Comparison of ENCODE assay signal across 17 cellular contexts in the genomic region with DNA sequence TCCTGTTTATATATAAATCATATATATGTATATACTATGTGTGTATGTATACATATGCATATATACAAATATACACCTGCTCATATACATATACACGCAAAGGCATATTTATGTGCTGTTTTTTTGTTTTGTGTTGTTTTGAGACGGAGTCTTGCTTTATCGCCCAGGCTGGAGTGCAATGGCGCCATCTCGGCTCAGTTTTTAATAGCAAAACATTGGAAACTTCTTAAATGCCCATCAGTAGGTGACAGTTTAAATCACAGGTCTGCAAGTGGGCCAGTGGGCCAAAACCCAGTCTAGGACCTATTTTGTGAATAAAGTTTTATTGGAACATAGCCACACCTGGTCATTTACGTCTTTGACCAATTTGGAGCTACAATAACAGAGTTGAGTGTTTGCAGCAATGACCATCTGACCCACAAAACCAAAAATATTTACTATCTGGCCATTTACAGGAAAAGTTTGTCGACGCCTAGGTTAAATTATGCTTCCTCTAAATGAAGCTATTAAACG.
DNase-seq lines count a peak whose midpoint lies in the region; ATAC-seq, FAIRE-seq and TF ChIP-seq lines count a peak whose summit lies in the region.
"Had no signal": no experiment of that assay in that cellular context is flagged by ENCODE, and none has a peak within 500 bp of the region (broad histone marks: within the 10 kb centered on the region; RNA-seq: fewer than 3 reads in every experiment).

No MANE protein-coding gene starts in this region.

- H3K27me3 ChIP-seq in liver (ENCODE audit: control insufficient read depth in 4 of 4, insufficient read depth in 4 of 4, low read length in 3 of 4) (no peaks in the 10 kb centered on the region), suprapubic skin (no peaks in the 10 kb centered on the region)
- H3K27me3 ChIP-seq: neutrophil had no signal

- H3K27me3 Mint-ChIP-seq in chondrocyte (ENCODE audit: low read depth) = no peaks in the 10 kb centered on the region
- H3K27me3 Mint-ChIP-seq: activated CD8-positive, alpha-beta memory T cell treated with anti-CD3 and anti-CD28 coated beads, Interleukin-2, amount 10 ng/mL, durations not matched to agents 7 days and 5 days; activated naive CD8-positive, alpha-beta T cell treated with anti-CD3 and anti-CD28 coated beads, Interleukin-2, amount 10 ng/mL, durations not matched to agents 7 days and 5 days; CD4-positive, CD25-positive, alpha-beta regulatory T cell had no signal

- FAIRE-seq in D721Med (lab: Jason Lieb, UNC) (no peak), GM12891 (lab: Jason Lieb, UNC) (no peak)

- H3K4me3 Mint-ChIP-seq in chondrocyte (ENCODE audit: unreplicated experiment) = no peak overlapping the region
- H3K4me3 Mint-ChIP-seq: activated CD8-positive, alpha-beta memory T cell treated with anti-CD3 and anti-CD28 coated beads, Interleukin-2, amount 10 ng/mL, durations not matched to agents 7 days and 5 days; activated naive CD8-positive, alpha-beta T cell treated with anti-CD3 and anti-CD28 coated beads, Interleukin-2, amount 10 ng/mL, durations not matched to agents 7 days and 5 days; CD4-positive, CD25-positive, alpha-beta regulatory T cell; H9 had no signal

- TF ChIP-seq EP300 in suprapubic skin (IDR thresholded peaks at IDR 0.05) = no peak

- DNase-seq in M059J (ENCODE audit: low read depth) (peak; percentile 60), chondrocyte (ENCODE audit: low spot score) (no peak), suprapubic skin (ENCODE audit: low spot score in 2 of 2) (peak in 1 of 2 donors; percentile 43), D721Med (ENCODE audit: insufficient read length, low spot score) (no peak), GM12891 (ENCODE audit: insufficient read length, low spot score) (no peak)
- DNase-seq: activated CD8-positive, alpha-beta memory T cell treated with anti-CD3 and anti-CD28 coated beads, Interleukin-2, amount 10 ng/mL, durations not matched to agents 7 days and 5 days; activated naive CD8-positive, alpha-beta T cell treated with anti-CD3 and anti-CD28 coated beads, Interleukin-2, amount 10 ng/mL, durations not matched to agents 7 days and 5 days; CD4-positive, CD25-positive, alpha-beta regulatory T cell; GDM1; H9; NCI-H1105 treated with DMSO at 0.1 percent for 48 hours; NCI-H446; stimulated activated CD4-positive, alpha-beta T cell treated with anti-CD3 and anti-CD28 coated beads, Interleukin-1b, Interleukin-23, amount 100 ng/mL, for 48 hours had no signal

- ATAC-seq in GM18868 (IDR thresholded peaks at IDR 0.05; ENCODE audit: unreplicated experiment) (no peak), GM21423 (IDR thresholded peaks at IDR 0.05; ENCODE audit: unreplicated experiment) (no peak)
- ATAC-seq: activated CD8-positive, alpha-beta memory T cell treated with anti-CD3 and anti-CD28 coated beads, Interleukin-2, amount 10 ng/mL, durations not matched to agents 7 days and 5 days had no signal

- 89% methylated on average over 9 of the region's 9 CpGs for WGBS in liver
- 80% methylated on average over 9 of the region's 9 CpGs for WGBS in suprapubic skin

- TF ChIP-seq POLR2A in suprapubic skin (IDR thresholded peaks at IDR 0.05) = no peak
- no peak for TF ChIP-seq POLR2A in GM12891 (IDR thresholded peaks at IDR 0.05; ENCODE audit: low read depth, low read length)

- H3K27ac ChIP-seq in liver (ENCODE audit: low read depth in 1 of 2, low read length in 2 of 2) (peak overlapping the region; percentile 83 to 95), suprapubic skin (peak overlapping the region; percentile 95)
- H3K27ac ChIP-seq: neutrophil had no signal

- H3K9me3 Mint-ChIP-seq in chondrocyte (ENCODE audit: low read depth) = no peaks in the 10 kb centered on the region
- H3K9me3 Mint-ChIP-seq: activated naive CD8-positive, alpha-beta T cell treated with anti-CD3 and anti-CD28 coated beads, Interleukin-2, amount 10 ng/mL, durations not matched to agents 7 days and 5 days; CD4-positive, CD25-positive, alpha-beta regulatory T cell; H9 had no signal

- no peak overlapping the region for H3K9ac ChIP-seq in liver (ENCODE audit: low read depth in 1 of 2, low read length in 2 of 2)

- TF ChIP-seq CTCF in chondrocyte (IDR thresholded peaks at IDR 0.05) (no peak), liver (IDR thresholded peaks at IDR 0.05; ENCODE audit: low read depth, low read length, missing input control) (no peak), suprapubic skin (IDR thresholded peaks at IDR 0.05) (no peak), D721Med (IDR thresholded peaks at IDR 0.05; ENCODE audit: insufficient read depth, missing control alignments) (no peak)

- no peak for TF ChIP-seq RAD21 in liver (IDR thresholded peaks at IDR 0.05)

- peak overlapping the region; percentile 99 for H3K27ac Mint-ChIP-seq in chondrocyte (ENCODE audit: unreplicated experiment)
- H3K27ac Mint-ChIP-seq: activated CD8-positive, alpha-beta memory T cell treated with anti-CD3 and anti-CD28 coated beads, Interleukin-2, amount 10 ng/mL, durations not matched to agents 7 days and 5 days; activated naive CD8-positive, alpha-beta T cell treated with anti-CD3 and anti-CD28 coated beads, Interleukin-2, amount 10 ng/mL, durations not matched to agents 7 days and 5 days; CD4-positive, CD25-positive, alpha-beta regulatory T cell; H9 had no signal

- no peaks in the 10 kb centered on the region for H3K9me3 ChIP-seq in liver (ENCODE audit: control insufficient read depth in 4 of 4, low read length in 3 of 4)
- H3K9me3 ChIP-seq in suprapubic skin = no peaks in the 10 kb centered on the region
- H3K9me3 ChIP-seq: neutrophil had no signal

- peaks cover 5 to 15% (median 11%) of the 10 kb centered on the region in 4 donors for H3K4me1 ChIP-seq in liver (ENCODE audit: control insufficient read depth in 4 of 4, insufficient read depth in 4 of 4, low read length in 3 of 4)
- H3K4me1 ChIP-seq in suprapubic skin = peaks cover 32% of the 10 kb centered on the region

- H3K36me3 ChIP-seq in liver (ENCODE audit: control insufficient read depth in 4 of 4, insufficient read depth in 3 of 4, low read depth in 1 of 4, low read length in 3 of 4) = no peaks in the 10 kb centered on the region
- H3K36me3 ChIP-seq in suprapubic skin = no peaks in the 10 kb centered on the region
- H3K36me3 ChIP-seq: neutrophil had no signal

- H3K4me3 ChIP-seq in liver (ENCODE audit: low read depth in 1 of 3, low read length in 3 of 3) (no peak overlapping the region), suprapubic skin (no peak overlapping the region)

- H3K4me1 Mint-ChIP-seq in chondrocyte (ENCODE audit: low read depth) = peaks cover 42% of the 10 kb centered on the region

- H3K36me3 Mint-ChIP-seq in chondrocyte (ENCODE audit: low read depth) = no peaks in the 10 kb centered on the region
- H3K36me3 Mint-ChIP-seq: activated CD8-positive, alpha-beta memory T cell treated with anti-CD3 and anti-CD28 coated beads, Interleukin-2, amount 10 ng/mL, durations not matched to agents 7 days and 5 days; CD4-positive, CD25-positive, alpha-beta regulatory T cell had no signal

TF ChIP-seq in liver, 16 proteins besides CTCF, POLR2A, EP300 and RAD21 (continues in another document):
- TF ChIP-seq EGR1 (IDR thresholded peaks at IDR 0.05; ENCODE audit: low read depth in 2 of 2) = no peak
- TF ChIP-seq FOXA1 (IDR thresholded peaks at IDR 0.05) = no peak
- TF ChIP-seq FOXA2 (IDR thresholded peaks at IDR 0.05) = no peak

TF ChIP-seq in GM12891, 5 proteins besides CTCF, POLR2A, EP300 and RAD21:
- TF ChIP-seq POU2F2 (IDR thresholded peaks at IDR 0.05; ENCODE audit: low read depth, low read length) (no peak), PAX5 (IDR thresholded peaks at IDR 0.05; ENCODE audit: insufficient read depth, low read length, severe bottlenecking) (no peak), POLR2AphosphoS5 (IDR thresholded peaks at IDR 0.05; ENCODE audit: low read depth, low read length) (no peak), SPI1 (IDR thresholded peaks at IDR 0.05; ENCODE audit: low read depth, low read length) (no peak), TAF1 (IDR thresholded peaks at IDR 0.05; ENCODE audit: low read depth, low read length) (no peak)
